Comparison of ENCODE assay signal across 1 cellular context in the genomic region with DNA sequence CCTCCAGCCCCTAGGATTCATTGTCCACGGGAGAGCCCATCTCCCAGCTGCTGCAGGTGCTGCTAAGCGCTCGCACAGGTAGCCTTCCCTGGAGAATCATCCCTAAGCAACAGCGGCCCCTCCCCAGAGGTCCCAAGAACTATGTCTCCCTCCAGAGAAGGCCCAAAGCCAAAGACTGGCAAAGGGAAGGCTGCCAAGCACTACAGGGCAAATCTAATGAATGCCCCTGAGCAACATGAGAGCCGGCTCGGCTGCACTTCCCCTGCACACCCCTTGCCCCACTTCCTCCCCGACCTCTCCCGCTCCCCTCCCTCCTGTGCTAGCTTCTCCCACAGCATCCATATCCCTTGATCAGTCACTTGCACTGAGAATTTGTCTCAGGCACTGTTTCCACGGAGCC.
TF ChIP-seq lines count a peak whose summit lies in the region.

No MANE protein-coding gene starts in this region.

TF ChIP-seq in IMR-90, 13 proteins besides CTCF, POLR2A, EP300 and RAD21:
- TF ChIP-seq SMC3 (IDR thresholded peaks at IDR 0.05; ENCODE audit: low read depth, low read length) (no peak), MAZ (IDR thresholded peaks at IDR 0.05; ENCODE audit: borderline replicate concordance, low read depth, low read length) (no peak), CEBPB (IDR thresholded peaks at IDR 0.05; ENCODE audit: low read depth, low read length) (no peak), BHLHE40 (IDR thresholded peaks at IDR 0.05; ENCODE audit: low read depth, low read length) (no peak)
- TF ChIP-seq, protein P1, sequence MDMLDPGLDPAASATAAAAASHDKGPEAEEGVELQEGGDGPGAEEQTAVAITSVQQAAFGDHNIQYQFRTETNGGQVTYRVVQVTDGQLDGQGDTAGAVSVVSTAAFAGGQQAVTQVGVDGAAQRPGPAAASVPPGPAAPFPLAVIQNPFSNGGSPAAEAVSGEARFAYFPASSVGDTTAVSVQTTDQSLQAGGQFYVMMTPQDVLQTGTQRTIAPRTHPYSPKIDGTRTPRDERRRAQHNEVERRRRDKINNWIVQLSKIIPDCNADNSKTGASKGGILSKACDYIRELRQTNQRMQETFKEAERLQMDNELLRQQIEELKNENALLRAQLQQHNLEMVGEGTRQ (IDR thresholded peaks at IDR 0.05; ENCODE audit: low read depth, low read length) = no peak
- TF ChIP-seq, protein P2, sequence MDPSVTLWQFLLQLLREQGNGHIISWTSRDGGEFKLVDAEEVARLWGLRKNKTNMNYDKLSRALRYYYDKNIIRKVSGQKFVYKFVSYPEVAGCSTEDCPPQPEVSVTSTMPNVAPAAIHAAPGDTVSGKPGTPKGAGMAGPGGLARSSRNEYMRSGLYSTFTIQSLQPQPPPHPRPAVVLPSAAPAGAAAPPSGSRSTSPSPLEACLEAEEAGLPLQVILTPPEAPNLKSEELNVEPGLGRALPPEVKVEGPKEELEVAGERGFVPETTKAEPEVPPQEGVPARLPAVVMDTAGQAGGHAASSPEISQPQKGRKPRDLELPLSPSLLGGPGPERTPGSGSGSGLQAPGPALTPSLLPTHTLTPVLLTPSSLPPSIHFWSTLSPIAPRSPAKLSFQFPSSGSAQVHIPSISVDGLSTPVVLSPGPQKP (IDR thresholded peaks at IDR 0.05; ENCODE audit: borderline replicate concordance, low read depth, low read length) = no peak
